ENCODE assay signal across 1 cellular context in the genomic region with DNA sequence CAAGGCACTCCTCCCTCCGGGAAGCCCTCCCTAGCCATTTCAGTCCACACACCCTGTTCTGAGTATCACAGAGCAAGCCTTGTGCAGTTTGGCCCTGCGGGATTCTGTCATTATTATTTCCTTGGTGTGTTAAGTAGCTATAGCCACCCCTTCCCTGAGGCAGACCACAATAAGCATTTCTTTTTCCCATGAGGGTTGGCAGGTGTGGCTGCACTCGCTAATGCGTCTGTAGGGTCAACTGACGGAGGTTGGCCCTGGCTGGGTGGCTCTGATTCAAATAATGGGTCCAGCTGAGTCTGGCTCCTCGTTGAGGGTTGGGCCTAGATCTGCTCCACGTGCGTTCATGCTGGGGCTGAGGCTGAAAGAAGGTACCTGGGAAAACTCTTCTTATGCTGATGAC.
TF ChIP-seq lines count a peak whose summit lies in the region.

No MANE protein-coding gene starts in this region.

TF ChIP-seq in H1, 55 proteins besides CTCF, POLR2A, EP300 and RAD21:
- TF ChIP-seq YY1 (IDR thresholded peaks at IDR 0.05; ENCODE audit: low read depth, low read length), result no peak
- TF ChIP-seq, protein P1, sequence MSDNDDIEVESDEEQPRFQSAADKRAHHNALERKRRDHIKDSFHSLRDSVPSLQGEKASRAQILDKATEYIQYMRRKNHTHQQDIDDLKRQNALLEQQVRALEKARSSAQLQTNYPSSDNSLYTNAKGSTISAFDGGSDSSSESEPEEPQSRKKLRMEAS (IDR thresholded peaks at IDR 0.05), result peak; percentile 42; the same call in 1 of the 2 replicates
TF ChIP-seq in H1: peak in this region for 1.
